In genomic region chr1:62912028-62912638, GRCh38 we compare ENCODE assay signal across 8 cellular contexts.
DNase-seq lines count a peak whose midpoint lies in the region; ATAC-seq and TF ChIP-seq lines count a peak whose summit lies in the region.

No MANE protein-coding gene starts in this region.

- H3K9me3 ChIP-seq in esophagus muscularis mucosa (no peaks in the 10 kb centered on the region), thoracic aorta (no peaks in the 10 kb centered on the region)

- no peaks in the 10 kb centered on the region for H3K36me3 ChIP-seq in esophagus muscularis mucosa
- no peaks in the 10 kb centered on the region for H3K36me3 ChIP-seq in thoracic aorta

- TF ChIP-seq EP300 in esophagus muscularis mucosa (IDR thresholded peaks at IDR 0.05), result no peak

- H3K4me3 Mint-ChIP-seq in activated CD4-positive, alpha-beta T cell treated with anti-CD3 and anti-CD28 coated beads for 36 hours, result no peak overlapping the region

- no peak overlapping the region for H3K27ac Mint-ChIP-seq in activated CD4-positive, alpha-beta T cell treated with anti-CD3 and anti-CD28 coated beads for 36 hours

- H3K27me3 ChIP-seq in esophagus muscularis mucosa (no peaks in the 10 kb centered on the region), thoracic aorta (replicated peaks; ENCODE audit: insufficient read depth) (no peaks in the 10 kb centered on the region)

- H3K4me1 ChIP-seq in esophagus muscularis mucosa (no peaks in the 10 kb centered on the region), thoracic aorta (ENCODE audit: control insufficient read depth in 1 of 2, low read depth in 2 of 2) (no peaks in the 10 kb centered on the region)

- TF ChIP-seq POLR2A in esophagus muscularis mucosa (IDR thresholded peaks at IDR 0.05; ENCODE audit: low read depth), result no peak

- no peak for ATAC-seq in activated CD4-positive, alpha-beta T cell treated with anti-CD3 and anti-CD28 coated beads for 36 hours
- ATAC-seq in thoracic aorta (ENCODE audit: insufficient number of reproducible peaks, low FRiP score, low read depth) (no peak), HG03565 (IDR thresholded peaks at IDR 0.05; ENCODE audit: unreplicated experiment) (no peak), HG03354 (IDR thresholded peaks at IDR 0.05; ENCODE audit: poor library complexity, severe bottlenecking, unreplicated experiment) (no peak), GM21737 (IDR thresholded peaks at IDR 0.05; ENCODE audit: unreplicated experiment) (no peak)

- DNase-seq in activated CD4-positive, alpha-beta T cell treated with anti-CD3 and anti-CD28 coated beads for 36 hours, result peak; percentile 7
- no peak for DNase-seq in activated CD4-positive, alpha-beta T cell treated with anti-CD3 and anti-CD28 coated beads, Interleukin-2, amount 50 U/mL, for 1 hour
- DNase-seq in NCI-H1694 (lab: John Stamatoyannopoulos, UW) (peak; percentile 3), esophagus muscularis mucosa (ENCODE audit: extremely low spot score) (no peak), thoracic aorta (ENCODE audit: low spot score) (no peak)

- POLR2A ChIA-PET in activated CD4-positive, alpha-beta T cell treated with anti-CD3 and anti-CD28 coated beads for 36 hours (lab: Charles Lee), result no interaction called here

- peaks cover 2% of the 10 kb centered on the region for H3K27me3 Mint-ChIP-seq in activated CD4-positive, alpha-beta T cell treated with anti-CD3 and anti-CD28 coated beads for 36 hours

- no peaks in the 10 kb centered on the region for H3K9me3 Mint-ChIP-seq in activated CD4-positive, alpha-beta T cell treated with anti-CD3 and anti-CD28 coated beads for 36 hours (ENCODE audit: low read depth)

- H3K36me3 Mint-ChIP-seq in activated CD4-positive, alpha-beta T cell treated with anti-CD3 and anti-CD28 coated beads for 36 hours (ENCODE audit: low read depth), result no peaks in the 10 kb centered on the region

- peaks cover 9% of the 10 kb centered on the region for H3K4me1 Mint-ChIP-seq in activated CD4-positive, alpha-beta T cell treated with anti-CD3 and anti-CD28 coated beads for 36 hours

- TF ChIP-seq CTCF in esophagus muscularis mucosa (IDR thresholded peaks at IDR 0.05) (peak in 2 of 3 experiments; percentile 21 to 37), thoracic aorta (IDR thresholded peaks at IDR 0.05) (peak; percentile 19)

- H3K4me3 ChIP-seq in esophagus muscularis mucosa (no peak overlapping the region), thoracic aorta (no peak overlapping the region)

- no peak overlapping the region for H3K27ac ChIP-seq in esophagus muscularis mucosa (replicated peaks in 1 of 4)
- H3K27ac ChIP-seq in thoracic aorta, result no peak overlapping the region

- CTCF ChIA-PET in activated CD4-positive, alpha-beta T cell treated with anti-CD3 and anti-CD28 coated beads for 36 hours (lab: Charles Lee), result interaction anchor here (0.6 to 1.4 kb wide), 5 partner anchors 13 to 70 kb away, joined by 3 to 4 read pairs (median 3); no protein-coding TSS in a partner anchor

- intact Hi-C loops in activated CD4-positive, alpha-beta T cell treated with anti-CD3 and anti-CD28 coated beads for 36 hours (cut with DNase I, micrococcal nuclease), result no loop called here
- intact Hi-C loops in esophagus muscularis mucosa (cut with DNase I), result no loop called here

Comparison
In these comparisons a context has a peak if more than half of its experiments do, and no peak if none do; other contexts are left out.
1. DNase-seq: peak in activated CD4-positive, alpha-beta T cell treated with anti-CD3 and anti-CD28 coated beads for 36 hours (single experiment) and NCI-H1694 (single experiment); none in activated CD4-positive, alpha-beta T cell treated with anti-CD3 and anti-CD28 coated beads, Interleukin-2, amount 50 U/mL, for 1 hour (single experiment), esophagus muscularis mucosa (single experiment) and thoracic aorta (single experiment).